ENCODE assay signal across 8 cellular contexts in genomic region chr10:79022565-79023488, GRCh38. TPM values are rescaled to one million over a fixed set of nuclear protein-coding genes. Genes with fewer than 3 reads are reported as not detected.
DNase-seq lines count a peak whose midpoint lies in the region; ATAC-seq, FAIRE-seq and TF ChIP-seq lines count a peak whose summit lies in the region.

No MANE protein-coding gene starts in this region.

- H3K4me3 Mint-ChIP-seq in effector memory CD8-positive, alpha-beta T cell = peak overlapping the region in 1 of 2 donors; percentile 56

- H3K4me3 ChIP-seq in NT2/D1 (ENCODE audit: insufficient read length, low read depth) = no peak overlapping the region
- H3K4me3 ChIP-seq in fibroblast of pulmonary artery (replicated peaks; ENCODE audit: low read depth, low read length) = no peak overlapping the region
- H3K4me3 ChIP-seq in spleen = peak overlapping the region in 2 of 8 donors; percentile 24 to 55

- H3K27me3 Mint-ChIP-seq in effector memory CD8-positive, alpha-beta T cell = peaks cover under 1 to 3% of the 10 kb centered on the region in 2 donors

- TF ChIP-seq CTCF in fibroblast of pulmonary artery (IDR thresholded peaks at IDR 0.05; ENCODE audit: low read length, missing control alignments) = no peak
- TF ChIP-seq CTCF in spleen (IDR thresholded peaks at IDR 0.05 in 8 of 11, conservative IDR thresholded peaks at IDR 0.05 in 3 of 11) = no peak

- WGBS in spleen, 5 donors = 60 to 73% (median 69%) methylated on average over 25 of the region's 25 CpGs

- intact Hi-C loops in spleen (cut with DNase I; ENCODE audit: low total_unique reads) = no loop called here

- no peak for TF ChIP-seq POLR2A in spleen (IDR thresholded peaks at IDR 0.05)

- no peaks in the 10 kb centered on the region for H3K9me3 Mint-ChIP-seq in effector memory CD8-positive, alpha-beta T cell

- H3K36me3 ChIP-seq in NT2/D1 (ENCODE audit: insufficient read depth, insufficient read length, low read length) (no peaks in the 10 kb centered on the region), spleen (no peaks in the 10 kb centered on the region)

- no peak for FAIRE-seq in RCC 7860 (lab: Jason Lieb, UNC)

- DNase-seq in Daoy (ENCODE audit: low read depth) (peak; percentile 33), HCEC 1CT (peak; percentile 11), NT2/D1 (ENCODE audit: low read depth, low spot score) (peak; percentile 11), fibroblast of pulmonary artery (ENCODE audit: low read depth) (peak; percentile 67), spleen (peak; percentile 75), RCC 7860 (ENCODE audit: low spot score) (no peak)
- DNase-seq in effector memory CD8-positive, alpha-beta T cell = no peak

- H3K9ac ChIP-seq in NT2/D1 (ENCODE audit: insufficient read length, low read depth) = no peak overlapping the region

- no peaks in the 10 kb centered on the region; the same call in 1 of the 2 replicates for H3K9me3 ChIP-seq in NT2/D1 (ENCODE audit: insufficient read depth, low read length)
- H3K9me3 ChIP-seq in spleen = peaks cover 0 to 4% (median under 1%) of the 10 kb centered on the region in 8 donors

- H3K4me1 ChIP-seq in NT2/D1 (ENCODE audit: insufficient read depth, insufficient read length) (peaks cover 13% of the 10 kb centered on the region), spleen (peaks cover 5 to 38% (median 15%) of the 10 kb centered on the region in 6 donors)

- H3K27me3 ChIP-seq in NT2/D1 (ENCODE audit: insufficient read depth, insufficient read length) = no peaks in the 10 kb centered on the region
- no peaks in the 10 kb centered on the region for H3K27me3 ChIP-seq in spleen (replicated peaks in 1 of 7)

- H3K27ac Mint-ChIP-seq in effector memory CD8-positive, alpha-beta T cell = peak overlapping the region in 1 of 2 donors; percentile 23

- ATAC-seq in effector memory CD8-positive, alpha-beta T cell (replicated peaks) = no peak
- ATAC-seq in GM19023 (IDR thresholded peaks at IDR 0.05; ENCODE audit: unreplicated experiment) = no peak

- H3K36me3 Mint-ChIP-seq in effector memory CD8-positive, alpha-beta T cell (ENCODE audit: insufficient read depth) = peaks cover 12% of the 10 kb centered on the region

- peaks cover 29 to 35% of the 10 kb centered on the region in 2 donors for H3K4me1 Mint-ChIP-seq in effector memory CD8-positive, alpha-beta T cell (ENCODE audit: low read depth in 2 of 2)

- no peak overlapping the region for H3K27ac ChIP-seq in spleen

RNA-seq across cellular contexts. Expression of gene ZMIZ1, which starts 45.9 kb away (rescaled TPM):
- total RNA-seq in Daoy (2014; rRNA removed; shearing (Covaris generic)) = 13.9 TPM in 2 replicates
- 100 to 1,000 TPM; 117 to 210 (median 129) TPM for total RNA-seq in spleen
- polyA plus RNA-seq in spleen = 10 to 100 TPM; 10.7 to 29.7 (median 11.8) TPM

Comparison
In these comparisons a context has a peak if more than half of its experiments do, and no peak if none do; other contexts are left out.
1. DNase-seq: peak in Daoy (single experiment), HCEC 1CT (single experiment), NT2/D1 (single experiment), fibroblast of pulmonary artery (single experiment) and spleen (single experiment); none in effector memory CD8-positive, alpha-beta T cell (0 of 3) and RCC 7860 (single experiment).